In the genomic region with DNA sequence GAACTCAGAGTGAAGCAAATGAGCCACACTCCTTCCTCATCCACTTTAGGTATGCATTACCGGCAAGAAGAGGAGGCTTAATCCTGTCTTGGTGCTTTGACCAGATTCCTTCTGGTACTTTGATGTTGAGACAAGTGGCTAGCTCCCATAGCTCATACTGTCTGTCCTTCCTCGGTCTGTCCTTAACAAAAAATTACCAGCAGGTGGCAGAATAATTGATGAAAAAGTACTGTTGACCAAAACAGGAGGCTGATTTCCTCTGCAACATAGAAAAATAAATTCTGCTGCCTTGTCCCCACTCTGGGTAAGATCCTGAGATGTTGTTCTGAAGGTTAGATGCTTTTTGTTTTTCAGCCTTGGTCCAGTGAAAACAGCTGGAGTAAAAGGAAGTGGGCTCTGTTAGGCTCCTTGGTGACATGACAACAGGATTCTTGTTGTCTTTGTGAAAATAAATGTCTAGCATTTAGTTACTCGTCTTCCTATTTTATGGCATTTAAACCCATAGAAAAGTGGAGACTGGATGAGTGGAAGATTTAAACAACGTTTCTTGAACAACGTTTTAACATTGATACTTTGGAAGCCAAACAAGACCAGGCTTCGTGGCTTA, we compare ENCODE assay signal across 9 cellular contexts. TPM values are rescaled to one million over a fixed set of nuclear protein-coding genes. Genes with fewer than 3 reads are reported as not detected.
DNase-seq lines count a peak whose midpoint lies in the region; ATAC-seq and TF ChIP-seq lines count a peak whose summit lies in the region.
"Had no signal": no experiment of that assay in that cellular context is flagged by ENCODE, and none has a peak within 500 bp of the region (broad histone marks: within the 10 kb centered on the region; RNA-seq: fewer than 3 reads in every experiment).

No MANE protein-coding gene starts in this region.

- peak overlapping the region in 1 of 7 donors; percentile 86 for H3K27ac Mint-ChIP-seq in CD4-positive, alpha-beta memory T cell
- H3K27ac Mint-ChIP-seq in H9 (no peak overlapping the region), osteocyte (ENCODE audit: unreplicated experiment) (no peak overlapping the region)
- H3K27ac Mint-ChIP-seq: memory B cell had no signal

- no peak overlapping the region for H4K8ac ChIP-seq in H9 (replicated peaks; ENCODE audit: insufficient read length, low read depth, low read length)

- no peak overlapping the region for H3K18ac ChIP-seq in H9 (ENCODE audit: insufficient read length, low read depth, low read length)

- H4K91ac ChIP-seq in H9 (ENCODE audit: insufficient read length, low read depth, low read length): no peak overlapping the region

- H3K9me3 Mint-ChIP-seq in CD4-positive, alpha-beta memory T cell: peaks cover 0 to 22% (median 0%) of the 10 kb centered on the region in 8 donors
- H3K9me3 Mint-ChIP-seq in H9: peaks cover 0 to 2% of the 10 kb centered on the region in 2 experiments; a peak in 2 of 5 replicates
- H3K9me3 Mint-ChIP-seq in osteocyte (ENCODE audit: unreplicated experiment): no peaks in the 10 kb centered on the region
- H3K9me3 Mint-ChIP-seq: memory B cell had no signal

- ATAC-seq in HG02588 (IDR thresholded peaks at IDR 0.05; ENCODE audit: unreplicated experiment) (no peak), Right ventricle myocardium inferior (no peak)

- intact Hi-C loops in CD4-positive, alpha-beta memory T cell (cut with micrococcal nuclease): no loop called here
- intact Hi-C loops in Right ventricle myocardium inferior (cut with DNase I): no loop called here

- peaks cover 15% of the 10 kb centered on the region for H3K4me1 ChIP-seq in CD4-positive, alpha-beta memory T cell (ENCODE audit: insufficient read depth, low read length)
- no peaks in the 10 kb centered on the region for H3K4me1 ChIP-seq in H9 (ENCODE audit: insufficient read depth, low read length)

- H3K23ac ChIP-seq in H9 (ENCODE audit: insufficient read length, low read depth, low read length): no peak overlapping the region

- H3K4ac ChIP-seq in H9 (ENCODE audit: low read depth, low read length): no peak overlapping the region

- H2BK20ac ChIP-seq in H9 (ENCODE audit: low read depth, low read length, poor library complexity, severe bottlenecking): no peak overlapping the region

- no peak overlapping the region for H2AK5ac ChIP-seq in H9 (ENCODE audit: insufficient read length, low read length)

- H2AFZ ChIP-seq in H9 (ENCODE audit: low read length): no peak overlapping the region

- peaks cover 0 to 25% of the 10 kb centered on the region in 2 donors for H3K36me3 Mint-ChIP-seq in CD4-positive, alpha-beta memory T cell
- H3K36me3 Mint-ChIP-seq in H9 (ENCODE audit: insufficient read depth in 1 of 3, low read depth in 3 of 3): no peaks in the 10 kb centered on the region; a peak in 1 of 7 replicates
- no peaks in the 10 kb centered on the region for H3K36me3 Mint-ChIP-seq in osteocyte (ENCODE audit: unreplicated experiment)
- H3K36me3 Mint-ChIP-seq: memory B cell had no signal

- peaks cover 1 to 21% of the 10 kb centered on the region in 2 donors for H3K27me3 Mint-ChIP-seq in CD4-positive, alpha-beta memory T cell
- H3K27me3 Mint-ChIP-seq in H9 (ENCODE audit: low read depth) (peaks cover 3% of the 10 kb centered on the region; the same call in 1 of the 2 replicates), osteocyte (ENCODE audit: unreplicated experiment) (peaks cover 2% of the 10 kb centered on the region)
- H3K27me3 Mint-ChIP-seq: memory B cell had no signal

- no peaks in the 10 kb centered on the region for H3K79me2 ChIP-seq in H9 (ENCODE audit: insufficient read depth, low read length)

- no peaks in the 10 kb centered on the region for H3K36me3 ChIP-seq in CD4-positive, alpha-beta memory T cell (ENCODE audit: insufficient read depth, low read length)

- no peak overlapping the region for H3K56ac ChIP-seq in H9 (ENCODE audit: insufficient read length, low read depth, low read length)

- no peak overlapping the region for H3K4me2 ChIP-seq in H9 (ENCODE audit: insufficient read depth, insufficient read length, low read length)

- peaks cover 12 to 36% (median 19%) of the 10 kb centered on the region in 4 donors for H3K4me1 Mint-ChIP-seq in CD4-positive, alpha-beta memory T cell
- H3K4me1 Mint-ChIP-seq in H9: peaks cover 11 to 12% of the 10 kb centered on the region in 2 experiments
- peaks cover 24% of the 10 kb centered on the region for H3K4me1 Mint-ChIP-seq in osteocyte (ENCODE audit: unreplicated experiment)

- H3K9me3 ChIP-seq in CD4-positive, alpha-beta memory T cell (ENCODE audit: control insufficient read depth in 1 of 2, low read length in 2 of 2): no peaks in the 10 kb centered on the region
- H3K9me3 ChIP-seq in H9 (ENCODE audit: control insufficient read depth, low read depth, low read length): no peaks in the 10 kb centered on the region

- no peak overlapping the region for H2BK120ac ChIP-seq in H9 (ENCODE audit: low read depth, low read length, poor library complexity, severe bottlenecking)

- peaks cover 6% of the 10 kb centered on the region for H3K23me2 ChIP-seq in H9 (ENCODE audit: insufficient read length, low read depth, low read length, poor library complexity, severe bottlenecking)

- no peak overlapping the region for H3K9ac ChIP-seq in H9 (ENCODE audit: extremely low read depth, insufficient read length, low read length)

- POLR2A ChIA-PET in CD4-positive, alpha-beta memory T cell (lab: Charles Lee; ENCODE audit: partially characterized antibody): interaction anchor here (0.6 to 1.4 kb wide), 7 partner anchors 19 to 174 kb away, joined by 3 to 6 read pairs (median 3); a partner anchor contains a TSS

- H2BK12ac ChIP-seq in H9 (ENCODE audit: insufficient read length, low read depth, low read length): no peak overlapping the region

- DNase-seq in CD4-positive, alpha-beta memory T cell: peak in 4 of 5 donors; percentile 37 to 44 (median 40)
- DNase-seq in H9: no peak
- peak; percentile 49 for DNase-seq in NCI-H82 treated with DMSO at 0.1 percent for 48 hours (lab: John Stamatoyannopoulos, UW; ENCODE audit: unreplicated experiment)
- DNase-seq in dermis blood vessel endothelial cell: peak; percentile 73
- DNase-seq in osteocyte (ENCODE audit: extremely low spot score, unreplicated experiment): no peak
- DNase-seq in activated CD4-positive, CD25-positive, alpha-beta regulatory T cell treated with anti-CD3 and anti-CD28 coated beads, Interleukin-2, amount 50 U/mL, for 72 hours: no peak
- DNase-seq in Right ventricle myocardium inferior (ENCODE audit: missing footprints): no peak

- H3K79me1 ChIP-seq in H9 (ENCODE audit: insufficient read depth, low read depth, low read length, poor library complexity, severe bottlenecking): no peaks in the 10 kb centered on the region

- H3T11ph ChIP-seq in H9 (ENCODE audit: low read length): no peak overlapping the region

- CTCF ChIA-PET in CD4-positive, alpha-beta memory T cell (lab: Charles Lee; ENCODE audit: partially characterized antibody): interaction anchor here (0.7 to 3.4 kb wide), 21 partner anchors 8 to 188 kb away, joined by 3 to 21 read pairs (median 4); a partner anchor contains a TSS

- no peaks in the 10 kb centered on the region for H4K20me1 ChIP-seq in H9 (ENCODE audit: control insufficient read depth, insufficient read depth, insufficient read length)

- no peak overlapping the region for H2BK5ac ChIP-seq in H9 (ENCODE audit: insufficient read length, low read length)

- no peak overlapping the region for H3K4me3 ChIP-seq in CD4-positive, alpha-beta memory T cell (ENCODE audit: low read length in 2 of 2)

- TF ChIP-seq CTCF in H9 (conservative IDR thresholded peaks at IDR 0.05) (peak; percentile 52), osteocyte (IDR thresholded peaks at IDR 0.05) (peak; percentile 61)

- H3K27me3 ChIP-seq in CD4-positive, alpha-beta memory T cell (ENCODE audit: insufficient read depth, low read length): no peaks in the 10 kb centered on the region
- no peaks in the 10 kb centered on the region for H3K27me3 ChIP-seq in H9 (ENCODE audit: insufficient read depth, low read length)

- H2BK15ac ChIP-seq in H9 (ENCODE audit: low read depth, low read length): no peak overlapping the region

- no peak overlapping the region for H3K4me3 Mint-ChIP-seq in CD4-positive, alpha-beta memory T cell
- H3K4me3 Mint-ChIP-seq in H9 (no peak overlapping the region), osteocyte (ENCODE audit: unreplicated experiment) (no peak overlapping the region)
- H3K4me3 Mint-ChIP-seq: memory B cell had no signal

- H3K14ac ChIP-seq in H9 (ENCODE audit: insufficient read depth, low read length): no peak overlapping the region

- H3K27ac ChIP-seq in CD4-positive, alpha-beta memory T cell (ENCODE audit: low read depth, low read length): no peak overlapping the region
- no peak overlapping the region for H3K27ac ChIP-seq in H9 (ENCODE audit: insufficient read length, low read depth, low read length)

- no peak overlapping the region for H4K5ac ChIP-seq in H9 (ENCODE audit: insufficient read length, low read depth, low read length)

- no CpG with 5 or more reads among the region's 6 CpGs for WGBS in H9 (ENCODE audit: extremely low coverage, insufficient read length, low lambda C conversion rate)

RNA-seq across cellular contexts. Expression of a gene that starts 11.2 kb away (rescaled TPM):
- not detected for total RNA-seq in CD4-positive, alpha-beta memory T cell
- not detected for polyA plus RNA-seq in CD4-positive, alpha-beta memory T cell
- total RNA-seq in H9 (2021) (not detected in 2 replicates), dermis blood vessel endothelial cell (not detected in 2 replicates), osteocyte (not detected in 2 replicates), Right ventricle myocardium inferior (71.0 TPM)

RNA-seq across cellular contexts. Expression of a gene that starts 36.3 kb away (rescaled TPM):
- 100 to 1,000 TPM; 933 to 985 TPM for total RNA-seq in CD4-positive, alpha-beta memory T cell
- 1,000 to 10,000 TPM; 4,275 to 4,310 TPM for polyA plus RNA-seq in CD4-positive, alpha-beta memory T cell
- total RNA-seq in H9 (2021): 20.8 and 23.2 TPM in 2 replicates
- total RNA-seq in dermis blood vessel endothelial cell: 108 and 151 TPM in 2 replicates
- total RNA-seq in osteocyte: 246 and 274 TPM in 2 replicates
- total RNA-seq in Right ventricle myocardium inferior: 1,017 TPM

Comparison
In these comparisons a context has a peak if more than half of its experiments do, and no peak if none do; other contexts are left out.
1. DNase-seq: peak in CD4-positive, alpha-beta memory T cell (4 of 5), NCI-H82 treated with DMSO at 0.1 percent for 48 hours (single experiment) and dermis blood vessel endothelial cell (single experiment); none in H9 (single experiment), osteocyte (single experiment), activated CD4-positive, CD25-positive, alpha-beta regulatory T cell treated with anti-CD3 and anti-CD28 coated beads, Interleukin-2, amount 50 U/mL, for 72 hours (single experiment) and Right ventricle myocardium inferior (single experiment).
2. RNA of a gene that starts 11.2 kb away (total RNA-seq): 71.0 TPM in Right ventricle myocardium inferior (single experiment); not detected in CD4-positive, alpha-beta memory T cell, not detected in H9, not detected in dermis blood vessel endothelial cell and not detected in osteocyte; every median in the first group is over 10 times any median in the second.